ENCODE assay signal across 1 cellular context in genomic region chr20:64069614-64070243, GRCh38.
TF ChIP-seq lines count a peak whose summit lies in the region.

No MANE protein-coding gene starts in this region.

TF ChIP-seq in H1, 55 proteins besides CTCF, POLR2A, EP300 and RAD21:
- TF ChIP-seq ATF3 (IDR thresholded peaks at IDR 0.05; ENCODE audit: insufficient read depth, low read depth, low read length) = 0 out of 2 replicates have a peak, but pooled peaks have one; percentile 44
- TF ChIP-seq, protein P1, sequence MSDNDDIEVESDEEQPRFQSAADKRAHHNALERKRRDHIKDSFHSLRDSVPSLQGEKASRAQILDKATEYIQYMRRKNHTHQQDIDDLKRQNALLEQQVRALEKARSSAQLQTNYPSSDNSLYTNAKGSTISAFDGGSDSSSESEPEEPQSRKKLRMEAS (IDR thresholded peaks at IDR 0.05) = peak; percentile 63
- TF ChIP-seq RXRA (IDR thresholded peaks at IDR 0.05; ENCODE audit: insufficient read depth, low read depth, low read length) = 0 out of 2 replicates have a peak, but pooled peaks have one; percentile 45
- TF ChIP-seq SP1 (IDR thresholded peaks at IDR 0.05; ENCODE audit: low read depth, low read length) = peak; percentile 16; the same call in 1 of the 2 replicates
- no peak for TF ChIP-seq EZH2 (IDR thresholded peaks at IDR 0.05; ENCODE audit: low read depth, low read length, severe bottlenecking)
- peak; percentile 12 for TF ChIP-seq TAF7 (optimal IDR thresholded peaks at IDR 0.05; ENCODE audit: borderline replicate concordance, low read depth, low read length)
- peak; percentile 55 for TF ChIP-seq USF2 (IDR thresholded peaks at IDR 0.05; ENCODE audit: low read length)
- TF ChIP-seq, protein P2, sequence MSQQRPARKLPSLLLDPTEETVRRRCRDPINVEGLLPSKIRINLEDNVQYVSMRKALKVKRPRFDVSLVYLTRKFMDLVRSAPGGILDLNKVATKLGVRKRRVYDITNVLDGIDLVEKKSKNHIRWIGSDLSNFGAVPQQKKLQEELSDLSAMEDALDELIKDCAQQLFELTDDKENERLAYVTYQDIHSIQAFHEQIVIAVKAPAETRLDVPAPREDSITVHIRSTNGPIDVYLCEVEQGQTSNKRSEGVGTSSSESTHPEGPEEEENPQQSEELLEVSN (IDR thresholded peaks at IDR 0.05) = peak; percentile 34; the same call in 1 of the 2 replicates
- TF ChIP-seq CHD2 (IDR thresholded peaks at IDR 0.05; ENCODE audit: low read length) = peak; percentile 18; the same call in 1 of the 2 replicates
- TF ChIP-seq SIN3A (conservative IDR thresholded peaks at IDR 0.05 in 1 of 2, IDR thresholded peaks at IDR 0.05 in 1 of 2; ENCODE audit: low read depth in 1 of 2, low read length in 2 of 2) = 0 out of 4 replicates have a peak, but pooled peaks of 1 of the 2 experiments have one; percentile 26
- no peak for TF ChIP-seq ASH2L (IDR thresholded peaks at IDR 0.05; ENCODE audit: low read length)
- TF ChIP-seq SP4 (IDR thresholded peaks at IDR 0.05; ENCODE audit: low read length) = peak; percentile 74; the same call in 1 of the 2 replicates
- TF ChIP-seq RFX5 (IDR thresholded peaks at IDR 0.05; ENCODE audit: borderline replicate concordance, low read depth, low read length) = no peak
- TF ChIP-seq TCF12 (IDR thresholded peaks at IDR 0.05; ENCODE audit: low read depth, low read length) = 0 out of 2 replicates have a peak, but pooled peaks have one; percentile 78
- TF ChIP-seq NANOG (IDR thresholded peaks at IDR 0.05; ENCODE audit: insufficient read depth, low read depth, low read length, poor library complexity, severe bottlenecking) = no peak
- TF ChIP-seq GABPA (IDR thresholded peaks at IDR 0.05; ENCODE audit: borderline replicate concordance, insufficient read depth, low read length) = peak; percentile 67; the same call in 1 of the 2 replicates
- 0 out of 2 replicates have a peak, but pooled peaks have one; percentile 15 for TF ChIP-seq JUND (IDR thresholded peaks at IDR 0.05; ENCODE audit: low read length)
- TF ChIP-seq HDAC2 (IDR thresholded peaks at IDR 0.05; ENCODE audit: borderline replicate concordance in 1 of 2, low read depth in 2 of 2, low read length in 2 of 2) = peak in 1 of 2 experiments; percentile 73; a peak in 1 of 4 replicates
